Comparison of ENCODE assay signal across 1 cellular context in genomic region chr1:151165738-151166505, GRCh38.
TF ChIP-seq lines count a peak whose summit lies in the region.

Gene LYSMD1 (minus strand): TSS chr1:151165902. CDS start chr1:151165258, 644 bp downstream.
Gene SCNM1 (plus strand): TSS chr1:151166144. CDS start chr1:151166153, 9 bp downstream.

TF ChIP-seq in K562, 482 proteins besides CTCF, POLR2A, EP300 and RAD21 (continued from another document and continues in another):
- TF ChIP-seq IRF9 (tag; IDR thresholded peaks at IDR 0.05), result no peak
- TF ChIP-seq E2F8 (IDR thresholded peaks at IDR 0.05; ENCODE audit: low read depth, partially characterized antibody), result peak; percentile 96
- no peak; the same call in 1 of the 2 replicates for TF ChIP-seq SMC3 (conservative IDR thresholded peaks at IDR 0.05; ENCODE audit: insufficient read depth, low read depth, low read length)
- TF ChIP-seq KHSRP (IDR thresholded peaks at IDR 0.05), result no peak
- no peak for TF ChIP-seq GATAD2A (IDR thresholded peaks at IDR 0.05)
- no peak for TF ChIP-seq ID3 (CRISPR knock-in tag; IDR thresholded peaks at IDR 0.05)
- peak; percentile 75 for TF ChIP-seq ID3 (tag; IDR thresholded peaks at IDR 0.05)
- peak; percentile 33; the same call in 1 of the 2 replicates for TF ChIP-seq CHD2 (IDR thresholded peaks at IDR 0.05; ENCODE audit: low read depth, low read length)
- TF ChIP-seq TRIM25 (IDR thresholded peaks at IDR 0.05; ENCODE audit: borderline replicate concordance), result peak; percentile 97
- TF ChIP-seq RNF2 (IDR thresholded peaks at IDR 0.05), result peak; percentile 75; the same call in 1 of the 2 replicates
- no peak for TF ChIP-seq ZNF707 (CRISPR knock-in tag; conservative IDR thresholded peaks at IDR 0.05)
- TF ChIP-seq ZNF778 (CRISPR knock-in tag; IDR thresholded peaks at IDR 0.05), result no peak
- TF ChIP-seq NFATC3 (IDR thresholded peaks at IDR 0.05), result no peak
- TF ChIP-seq CAMTA2 (CRISPR knock-in tag; conservative IDR thresholded peaks at IDR 0.05), result no peak
- TF ChIP-seq DACH1 (IDR thresholded peaks at IDR 0.05; ENCODE audit: partially characterized antibody), result no peak
- TF ChIP-seq ELK3 (CRISPR knock-in tag; IDR thresholded peaks at IDR 0.05), result no peak
- TF ChIP-seq ZNF766 (CRISPR knock-in tag; conservative IDR thresholded peaks at IDR 0.05), result peak; percentile 92
- TF ChIP-seq ARID3B (CRISPR knock-in tag; IDR thresholded peaks at IDR 0.05; ENCODE audit: borderline replicate concordance), result no peak
- no peak for TF ChIP-seq ZNF121 (CRISPR knock-in tag; conservative IDR thresholded peaks at IDR 0.05)
- peak; percentile 83 for TF ChIP-seq RBM39 (optimal IDR thresholded peaks at IDR 0.05; ENCODE audit: low read depth, low read length)
- TF ChIP-seq CREBBP (IDR thresholded peaks at IDR 0.05; ENCODE audit: low read depth, low read length), result no peak
- no peak for TF ChIP-seq ZNF165 (CRISPR knock-in tag; IDR thresholded peaks at IDR 0.05; ENCODE audit: borderline replicate concordance)
- peak; percentile 77 for TF ChIP-seq TAF1 (IDR thresholded peaks at IDR 0.05; ENCODE audit: control insufficient read depth, extremely low read depth, insufficient read depth, low read length, severe bottlenecking)
- TF ChIP-seq MYC (IDR thresholded peaks at IDR 0.05; ENCODE audit: low read depth, low read length), result peak; percentile 54; the same call in 1 of the 2 replicates
- TF ChIP-seq MYC (CRISPR knock-in tag; IDR thresholded peaks at IDR 0.05; ENCODE audit: borderline replicate concordance, low read depth), result no peak
- no peak for TF ChIP-seq ZNF232 (CRISPR knock-in tag; IDR thresholded peaks at IDR 0.05)
- peak; percentile 57 for TF ChIP-seq MEIS2 (IDR thresholded peaks at IDR 0.05; ENCODE audit: partially characterized antibody)
- no peak for TF ChIP-seq HDAC8 (tag; IDR thresholded peaks at IDR 0.05)
- TF ChIP-seq KLF16 (IDR thresholded peaks at IDR 0.05), result peak; percentile 100
- TF ChIP-seq PML (IDR thresholded peaks at IDR 0.05; ENCODE audit: low read length), result peak; percentile 11; the same call in 1 of the 2 replicates
- peak; percentile 94 for TF ChIP-seq ELF4 (CRISPR knock-in tag; IDR thresholded peaks at IDR 0.05)
- no peak for TF ChIP-seq SLC30A9 (CRISPR knock-in tag; IDR thresholded peaks at IDR 0.05)
- 0 out of 2 replicates have a peak, but pooled peaks have one; percentile 17 for TF ChIP-seq ZNF668 (CRISPR knock-in tag; IDR thresholded peaks at IDR 0.05)
- no peak for TF ChIP-seq SRSF3 (IDR thresholded peaks at IDR 0.05; ENCODE audit: insufficient read depth, low read length)
- TF ChIP-seq ETV6 (IDR thresholded peaks at IDR 0.05; ENCODE audit: borderline replicate concordance in 1 of 2, low read depth in 2 of 2, low read length in 1 of 2), result peak; percentile 80 to 84; a peak in 2 of 4 replicates
- TF ChIP-seq ETV6 (CRISPR knock-in tag; IDR thresholded peaks at IDR 0.05; ENCODE audit: borderline replicate concordance), result no peak
- no peak for TF ChIP-seq POLR2H (tag; IDR thresholded peaks at IDR 0.05; ENCODE audit: low read depth)
- TF ChIP-seq SAP30 (IDR thresholded peaks at IDR 0.05; ENCODE audit: borderline replicate concordance, insufficient read depth, low read depth, low read length, poor library complexity, severe bottlenecking), result peak; percentile 65
- no peak for TF ChIP-seq ZNF696 (CRISPR knock-in tag; conservative IDR thresholded peaks at IDR 0.05)
- TF ChIP-seq RBFOX2 (IDR thresholded peaks at IDR 0.05; ENCODE audit: low read depth, low read length), result peak; percentile 72
- TF ChIP-seq ZNF398 (CRISPR knock-in tag; IDR thresholded peaks at IDR 0.05), result no peak
- TF ChIP-seq MBD2 (IDR thresholded peaks at IDR 0.05; ENCODE audit: borderline replicate concordance, low read depth), result peak; percentile 96
- TF ChIP-seq TOE1 (IDR thresholded peaks at IDR 0.05; ENCODE audit: borderline replicate concordance), result peak; percentile 87
- no peak for TF ChIP-seq TOE1 (CRISPR knock-in tag; IDR thresholded peaks at IDR 0.05; ENCODE audit: borderline replicate concordance, low read depth)
- TF ChIP-seq CLOCK (CRISPR knock-in tag; IDR thresholded peaks at IDR 0.05; ENCODE audit: borderline replicate concordance), result no peak
- no peak for TF ChIP-seq NFYB (IDR thresholded peaks at IDR 0.05; ENCODE audit: extremely low read depth, insufficient read length)
- TF ChIP-seq RNF219 (CRISPR knock-in tag; IDR thresholded peaks at IDR 0.05), result no peak
- peak; percentile 39; the same call in 1 of the 2 replicates for TF ChIP-seq KLF6 (CRISPR knock-in tag; IDR thresholded peaks at IDR 0.05; ENCODE audit: borderline replicate concordance)
- TF ChIP-seq ADNP (tag; IDR thresholded peaks at IDR 0.05), result no peak
